8 cellular contexts compared by ENCODE assay signal in genomic region chr5:139650689-139651501, GRCh38. TPM values are rescaled to one million over a fixed set of nuclear protein-coding genes. Genes with fewer than 3 reads are reported as not detected.
A peak's percentile ranks its signal among the peaks of the same experiment; 100 is the strongest.
DNase-seq lines count a peak whose midpoint lies in the region; ATAC-seq and TF ChIP-seq lines count a peak whose summit lies in the region.

No MANE protein-coding gene starts in this region.

- peak overlapping the region; percentile 32; the same call in 1 of the 2 replicates for H3K27ac ChIP-seq in DND-41 (ENCODE audit: low read length)
- H3K27ac ChIP-seq in Peyer's patch, result peak overlapping the region; percentile 84 to 96 (median 86)
- peak overlapping the region; percentile 72 for H3K27ac ChIP-seq in muscle layer of duodenum (ENCODE audit: low read length)

- no peaks in the 10 kb centered on the region for H3K9me3 Mint-ChIP-seq in endothelial cell (ENCODE audit: unreplicated experiment)

- peaks cover 57% of the 10 kb centered on the region for H4K20me1 ChIP-seq in DND-41 (ENCODE audit: insufficient read depth, low read length)

- H2AFZ ChIP-seq in DND-41 (ENCODE audit: low read depth, low read length), result no peak overlapping the region

- H3K4me3 ChIP-seq in DND-41 (ENCODE audit: low read depth in 1 of 2, low read length in 2 of 2) (peak overlapping the region; percentile 75 to 79; a peak in 3 of 4 replicates), Peyer's patch (peak overlapping the region; percentile 79 to 95 (median 87)), muscle layer of duodenum (ENCODE audit: low read depth in 1 of 2, low read length in 2 of 2) (peak overlapping the region; percentile 73 to 87)

- no peaks in the 10 kb centered on the region for H3K9me3 ChIP-seq in DND-41 (ENCODE audit: insufficient read depth, low read length, severe bottlenecking)
- H3K9me3 ChIP-seq in Peyer's patch, result no peaks in the 10 kb centered on the region
- no peaks in the 10 kb centered on the region for H3K9me3 ChIP-seq in muscle layer of duodenum (ENCODE audit: control insufficient read depth in 1 of 2, low read length in 2 of 2)

- H3K36me3 ChIP-seq in DND-41 (ENCODE audit: insufficient read depth, low read length), result no peaks in the 10 kb centered on the region
- H3K36me3 ChIP-seq in Peyer's patch, result no peaks in the 10 kb centered on the region
- no peaks in the 10 kb centered on the region for H3K36me3 ChIP-seq in muscle layer of duodenum (ENCODE audit: control insufficient read depth in 1 of 2, insufficient read depth in 2 of 2, low read length in 2 of 2)

- H3K4me3 Mint-ChIP-seq in endothelial cell (ENCODE audit: unreplicated experiment), result peak overlapping the region; percentile 86

- DNase-seq in DND-41, result peak; percentile 35
- peak in 2 of 3 donors; percentile 69 to 73 for DNase-seq in Peyer's patch
- DNase-seq in endothelial cell (ENCODE audit: low spot score), result no peak
- DNase-seq in NK-92 treated with Interleukin-12 subunit alpha and Interleukin-12 subunit beta, amount 100 ng/mL, for 24 hours (lab: John Stamatoyannopoulos, UW), result no peak
- no peak for DNase-seq in NCI-H2196 (lab: John Stamatoyannopoulos, UW; ENCODE audit: unreplicated experiment)
- no peak for DNase-seq in activated CD8-positive, alpha-beta memory T cell treated with anti-CD3 and anti-CD28 coated beads for 24 hours

- H3K27me3 ChIP-seq in DND-41 (ENCODE audit: insufficient read depth, low read length, poor library complexity) (peaks cover 26% of the 10 kb centered on the region), Peyer's patch (no peaks in the 10 kb centered on the region), muscle layer of duodenum (ENCODE audit: low read depth, low read length) (no peaks in the 10 kb centered on the region)

- TF ChIP-seq CTCF in DND-41 (IDR thresholded peaks at IDR 0.05; ENCODE audit: borderline replicate concordance, extremely low read depth, low read length, poor library complexity, severe bottlenecking), result no peak
- TF ChIP-seq CTCF in Peyer's patch (IDR thresholded peaks at IDR 0.05), result no peak
- peak; percentile 3 for TF ChIP-seq CTCF in endothelial cell (IDR thresholded peaks at IDR 0.05; ENCODE audit: unreplicated experiment)

- peaks cover 55% of the 10 kb centered on the region for H3K4me1 Mint-ChIP-seq in endothelial cell (ENCODE audit: unreplicated experiment)

- H3K27ac Mint-ChIP-seq in endothelial cell (ENCODE audit: unreplicated experiment), result no peak overlapping the region

- H3K79me2 ChIP-seq in DND-41 (ENCODE audit: insufficient read depth, low read length), result peaks cover 73% of the 10 kb centered on the region

- H3K36me3 Mint-ChIP-seq in endothelial cell (ENCODE audit: low read depth, unreplicated experiment), result peaks cover 3% of the 10 kb centered on the region

- peak overlapping the region; percentile 78 for H3K4me2 ChIP-seq in DND-41 (ENCODE audit: insufficient read depth, low read length)

- H3K27me3 Mint-ChIP-seq in endothelial cell (ENCODE audit: unreplicated experiment), result peaks cover 4% of the 10 kb centered on the region

- peak overlapping the region; percentile 68 for H3K9ac ChIP-seq in DND-41 (ENCODE audit: low read depth, low read length)

- TF ChIP-seq POLR2A in Peyer's patch (IDR thresholded peaks at IDR 0.05), result peak in 1 of 2 donors; percentile 17

- peaks cover 63% of the 10 kb centered on the region for H3K4me1 ChIP-seq in DND-41 (ENCODE audit: insufficient read depth, low read length)
- H3K4me1 ChIP-seq in Peyer's patch, result peaks cover 12 to 82% (median 32%) of the 10 kb centered on the region in 4 donors
- peaks cover 38 to 72% of the 10 kb centered on the region in 2 donors for H3K4me1 ChIP-seq in muscle layer of duodenum (ENCODE audit: control insufficient read depth in 1 of 2, insufficient read depth in 2 of 2, low read length in 2 of 2)

- ATAC-seq in DND-41 (ENCODE audit: insufficient read depth, low read depth), result no peak
- ATAC-seq in HG03045 (IDR thresholded peaks at IDR 0.05; ENCODE audit: unreplicated experiment), result no peak

RNA-seq across cellular contexts. Expression of gene CXXC5, which starts 2.7 kb away (rescaled TPM):
- 10 to 100 TPM; 21.7 to 49.5 (median 30.9) TPM for total RNA-seq in Peyer's patch
- total RNA-seq in endothelial cell (ENCODE audit: unreplicated experiment), result 37.3 TPM

Comparison
In these comparisons a context has a peak if more than half of its experiments do, and no peak if none do; other contexts are left out.
1. DNase-seq: peak in DND-41 (single experiment) and Peyer's patch (2 of 3); none in endothelial cell (single experiment), NK-92 treated with Interleukin-12 subunit alpha and Interleukin-12 subunit beta, amount 100 ng/mL, for 24 hours (single experiment), NCI-H2196 (single experiment) and activated CD8-positive, alpha-beta memory T cell treated with anti-CD3 and anti-CD28 coated beads for 24 hours (single experiment).
2. H3K27ac ChIP-seq: peak in every context shown above with its lines; median percentile 86 in Peyer's patch; 72 in muscle layer of duodenum; 32 in DND-41.
3. Peak in every context shown above with its lines, with median percentiles within 50 percentile points of each other: H3K4me3 ChIP-seq.